In the genomic region with DNA sequence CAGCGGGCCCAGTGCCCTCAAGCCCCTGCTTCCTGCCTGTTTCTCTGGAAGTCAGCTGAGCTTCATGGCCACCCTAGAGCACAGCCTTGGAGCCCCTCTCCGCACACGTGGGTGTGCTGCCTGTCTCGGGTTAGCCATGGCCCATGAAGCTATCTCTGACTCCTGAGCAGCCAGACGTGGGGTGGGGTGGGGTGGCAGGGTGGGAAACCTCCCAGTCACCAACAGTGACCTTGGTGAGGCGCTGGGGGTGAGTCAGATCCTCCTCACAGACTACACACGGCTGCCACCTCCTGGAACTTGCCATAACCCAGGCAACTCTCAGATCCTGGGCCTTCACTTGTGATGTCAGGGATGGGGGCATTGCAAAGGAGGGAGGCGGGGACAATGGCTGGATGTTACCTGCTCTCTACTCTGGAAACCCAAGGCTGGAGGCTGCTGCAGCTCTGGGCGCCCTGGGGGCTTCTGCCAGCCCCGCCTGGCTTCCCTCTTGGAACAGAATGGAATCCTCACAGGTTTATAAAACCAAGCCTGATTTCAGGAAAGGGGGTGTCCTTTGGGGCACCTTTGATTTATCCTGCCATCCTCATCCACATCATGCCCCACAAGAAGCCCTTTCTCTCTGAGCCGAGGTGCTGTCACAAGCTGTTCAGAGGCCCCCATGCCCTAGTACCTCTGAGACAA, we compare ENCODE assay signal across 8 cellular contexts.
DNase-seq lines count a peak whose midpoint lies in the region; ATAC-seq and TF ChIP-seq lines count a peak whose summit lies in the region.

No MANE protein-coding gene starts in this region.

- H3K36me3 ChIP-seq in H7 (replicated peaks; ENCODE audit: control insufficient read depth, insufficient read depth, low read length): no peaks in the 10 kb centered on the region

- no peak for ATAC-seq in HG02798 (IDR thresholded peaks at IDR 0.05; ENCODE audit: poor library complexity, unreplicated experiment)
- ATAC-seq in GM19395 (IDR thresholded peaks at IDR 0.05; ENCODE audit: unreplicated experiment): no peak

- no peaks in the 10 kb centered on the region for H3K9me3 Mint-ChIP-seq in osteocyte (ENCODE audit: unreplicated experiment)

- DNase-seq in COLO668 (lab: John Stamatoyannopoulos, UW; ENCODE audit: unreplicated experiment): peak; percentile 62
- peak; percentile 91 for DNase-seq in H7
- DNase-seq in SK-N-DZ (ENCODE audit: low spot score): peak; percentile 12
- peak; percentile 88 for DNase-seq in fibroblast of mammary gland (ENCODE audit: low read depth)
- DNase-seq in osteocyte (ENCODE audit: extremely low spot score, unreplicated experiment): no peak
- no peak for DNase-seq in NCI-H1092 treated with DMSO at 0.1 percent for 48 hours (lab: John Stamatoyannopoulos, UW)

- TF ChIP-seq CTCF in fibroblast of mammary gland (conservative IDR thresholded peaks at IDR 0.05; ENCODE audit: control insufficient read depth, insufficient read depth, low read depth, low read length) (peak; percentile 76), osteocyte (IDR thresholded peaks at IDR 0.05) (peak; percentile 77)

- H3K4me3 ChIP-seq in H7 (ENCODE audit: insufficient read depth, low read depth, low read length): no peak overlapping the region
- H3K4me3 ChIP-seq in fibroblast of mammary gland (ENCODE audit: control insufficient read depth, low read depth, low read length): no peak overlapping the region

- H3K36me3 Mint-ChIP-seq in osteocyte (ENCODE audit: unreplicated experiment): no peaks in the 10 kb centered on the region

- H3K27me3 ChIP-seq in H7 (ENCODE audit: control insufficient read depth, insufficient read depth, low read length): no peaks in the 10 kb centered on the region; the same call in 1 of the 2 replicates

- no peak overlapping the region for H3K4me3 Mint-ChIP-seq in osteocyte (ENCODE audit: unreplicated experiment)

- H3K27me3 Mint-ChIP-seq in osteocyte (ENCODE audit: unreplicated experiment): no peaks in the 10 kb centered on the region

- H3K27ac Mint-ChIP-seq in osteocyte (ENCODE audit: unreplicated experiment): peak overlapping the region; percentile 76

- H3K4me1 Mint-ChIP-seq in osteocyte (ENCODE audit: unreplicated experiment): peaks cover 76% of the 10 kb centered on the region

Comparison
In these comparisons a context has a peak if more than half of its experiments do, and no peak if none do; other contexts are left out.
1. DNase-seq: peak in COLO668 (single experiment), H7 (single experiment), SK-N-DZ (single experiment) and fibroblast of mammary gland (single experiment); none in osteocyte (single experiment) and NCI-H1092 treated with DMSO at 0.1 percent for 48 hours (single experiment).